Comparison of ENCODE assay signal across 8 cellular contexts in genomic region chr4:130336585-130337217, GRCh38.
DNase-seq lines count a peak whose midpoint lies in the region; ATAC-seq and TF ChIP-seq lines count a peak whose summit lies in the region.

No MANE protein-coding gene starts in this region.

- TF ChIP-seq CTCF in dorsolateral prefrontal cortex (IDR thresholded peaks at IDR 0.05 in 54 of 56, conservative IDR thresholded peaks at IDR 0.05 in 2 of 56; ENCODE audit: low read depth in 1 of 56, partially characterized antibody in 56 of 56): peak in 43 of 56 donors; percentile 8 to 61 (median 38)
- TF ChIP-seq CTCF in psoas muscle (IDR thresholded peaks at IDR 0.05): no peak

- no peak overlapping the region for H2AFZ ChIP-seq in Karpas-422 (ENCODE audit: low read length)

- H4K20me1 ChIP-seq in Karpas-422 (ENCODE audit: insufficient read depth, low read depth, low read length): no peaks in the 10 kb centered on the region

- no peaks in the 10 kb centered on the region for H3K4me1 ChIP-seq in Karpas-422 (ENCODE audit: low read length)
- H3K4me1 ChIP-seq in psoas muscle: no peaks in the 10 kb centered on the region

- 65 to 77% (median 76%) methylated on average over 5 of the region's 5 CpGs for WGBS in psoas muscle, 3 donors

- H3K4me3 ChIP-seq in Karpas-422 (ENCODE audit: low read length): no peak overlapping the region
- no peak overlapping the region for H3K4me3 ChIP-seq in dorsolateral prefrontal cortex
- no peak overlapping the region for H3K4me3 ChIP-seq in psoas muscle

- H3K27ac ChIP-seq in Karpas-422 (ENCODE audit: low read length) (no peak overlapping the region), dorsolateral prefrontal cortex (no peak overlapping the region), psoas muscle (no peak overlapping the region)

- no peaks in the 10 kb centered on the region; the same call in 1 of the 2 replicates for H3K9me2 ChIP-seq in Karpas-422 (replicated peaks; ENCODE audit: insufficient read depth, low read length)

- ATAC-seq in GM18498 (IDR thresholded peaks at IDR 0.05; ENCODE audit: unreplicated experiment) (peak; percentile 83), GM21786 (IDR thresholded peaks at IDR 0.05; ENCODE audit: unreplicated experiment) (peak; percentile 81), psoas muscle (no peak)

- DNase-seq in Karpas-422: peak; percentile 62
- DNase-seq in dorsolateral prefrontal cortex: no peak
- peak; percentile 4 for DNase-seq in stromal cell of bone marrow (ENCODE audit: low read depth)
- no peak for DNase-seq in stimulated activated CD4-positive, alpha-beta T cell treated with anti-CD3 and anti-CD28 coated beads, Interleukin-4, amount 100 ng/mL, for 4 hours
- no peak for DNase-seq in stimulated activated CD4-positive, alpha-beta T cell treated with anti-CD3 and anti-CD28 coated beads, Interleukin-12 subunit alpha, Interleukin-12 subunit beta, amount 100 ng/mL, for 4 hours
- DNase-seq in psoas muscle: no peak

- H3K4me2 ChIP-seq in Karpas-422 (ENCODE audit: low read depth, low read length, poor library complexity, severe bottlenecking): no peak overlapping the region

- H3K27me3 ChIP-seq in Karpas-422 (ENCODE audit: low read length) (no peaks in the 10 kb centered on the region), dorsolateral prefrontal cortex (no peaks in the 10 kb centered on the region), psoas muscle (ENCODE audit: insufficient read depth in 3 of 3, low read length in 2 of 3) (no peaks in the 10 kb centered on the region)

- H3K79me2 ChIP-seq in Karpas-422 (ENCODE audit: low read length): no peaks in the 10 kb centered on the region

- intact Hi-C loops in dorsolateral prefrontal cortex (cut with DNase I): no loop called here
- intact Hi-C loops in psoas muscle (cut with DNase I): no loop called here

- no peaks in the 10 kb centered on the region for H3K36me3 ChIP-seq in Karpas-422 (ENCODE audit: insufficient read depth, low read length)
- H3K36me3 ChIP-seq in psoas muscle (ENCODE audit: insufficient read depth in 1 of 2, low read depth in 1 of 2): no peaks in the 10 kb centered on the region

- H3K9me3 ChIP-seq in Karpas-422 (ENCODE audit: low read length) (no peaks in the 10 kb centered on the region), psoas muscle (no peaks in the 10 kb centered on the region)

- no peak overlapping the region for H3K9ac ChIP-seq in Karpas-422 (ENCODE audit: low read length)

Comparison
In these comparisons a context has a peak if more than half of its experiments do, and no peak if none do; other contexts are left out.
1. ATAC-seq: peak in GM18498 (single experiment) and GM21786 (single experiment); none in psoas muscle (0 of 4).
2. DNase-seq: peak in Karpas-422 (single experiment) and stromal cell of bone marrow (single experiment); none in dorsolateral prefrontal cortex (0 of 10), stimulated activated CD4-positive, alpha-beta T cell treated with anti-CD3 and anti-CD28 coated beads, Interleukin-4, amount 100 ng/mL, for 4 hours (0 of 2), stimulated activated CD4-positive, alpha-beta T cell treated with anti-CD3 and anti-CD28 coated beads, Interleukin-12 subunit alpha, Interleukin-12 subunit beta, amount 100 ng/mL, for 4 hours (single experiment) and psoas muscle (0 of 2).